In the genomic region with DNA sequence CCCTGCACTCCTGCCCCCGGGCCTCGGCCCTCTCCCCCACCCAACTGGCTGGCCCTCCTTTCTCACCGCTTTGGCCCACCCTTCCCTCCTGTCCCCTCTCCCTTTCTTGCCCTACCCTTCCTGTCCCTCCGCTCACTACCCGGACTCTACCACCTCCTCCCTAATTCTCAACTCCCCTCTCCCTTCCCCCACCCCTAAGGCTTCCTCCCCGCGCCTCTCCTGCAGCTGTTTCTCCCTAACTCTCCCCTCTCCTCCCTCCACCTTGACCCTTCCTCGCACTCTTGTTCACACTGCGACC, we compare ENCODE assay signal across 11 cellular contexts. TPM values are rescaled to one million over a fixed set of nuclear protein-coding genes. Genes with fewer than 3 reads are reported as not detected.
DNase-seq lines count a peak whose midpoint lies in the region; ATAC-seq and TF ChIP-seq lines count a peak whose summit lies in the region.
"Had no signal": no experiment of that assay in that cellular context is flagged by ENCODE, and none has a peak within 500 bp of the region (broad histone marks: within the 10 kb centered on the region; RNA-seq: fewer than 3 reads in every experiment).

No MANE protein-coding gene starts in this region.

- ATAC-seq in lower lobe of right lung, result peak; percentile 19 to 23
- no peak for ATAC-seq in GM21576 (IDR thresholded peaks at IDR 0.05; ENCODE audit: unreplicated experiment)
- ATAC-seq: A549 had no signal

- peaks cover 49% of the 10 kb centered on the region for H3K4me1 ChIP-seq in lower lobe of right lung
- peaks cover 5% of the 10 kb centered on the region for H3K4me1 ChIP-seq in thymus (ENCODE audit: control insufficient read depth, insufficient read depth, low read length)
- H3K4me1 ChIP-seq: A549 had no signal

- H3K27me3 ChIP-seq in lower lobe of right lung (ENCODE audit: low read depth) (no peaks in the 10 kb centered on the region), thymus (ENCODE audit: control insufficient read depth, insufficient read depth) (peaks cover 18% of the 10 kb centered on the region)

- WGBS in thymus, result 4% methylated on average over 9 of the region's 9 CpGs

- TF ChIP-seq CTCF in choroid plexus epithelial cell (conservative IDR thresholded peaks at IDR 0.05; ENCODE audit: low read depth, low read length), result no peak
- TF ChIP-seq CTCF in lower lobe of right lung (IDR thresholded peaks at IDR 0.05), result no peak

- H3K4me3 ChIP-seq in choroid plexus epithelial cell (ENCODE audit: low read depth, low read length) (peak overlapping the region; percentile 57), lower lobe of right lung (peak overlapping the region; percentile 62), thymus (ENCODE audit: low read length) (peak overlapping the region; percentile 37)
- H3K4me3 ChIP-seq: A549 had no signal

- H3K9me3 ChIP-seq in lower lobe of right lung (no peaks in the 10 kb centered on the region), thymus (ENCODE audit: control insufficient read depth) (no peaks in the 10 kb centered on the region)
- H3K9me3 ChIP-seq: A549 had no signal

- peaks cover 11% of the 10 kb centered on the region for H3K36me3 ChIP-seq in lower lobe of right lung
- no peaks in the 10 kb centered on the region for H3K36me3 ChIP-seq in thymus (ENCODE audit: control insufficient read depth, insufficient read depth)

- H3K4me1 Mint-ChIP-seq in activated CD4-positive, alpha-beta T cell treated with anti-CD3 and anti-CD28 coated beads, Interleukin-2, amount 10 ng/mL, durations not matched to agents 24 days and 14 days, result peaks cover 16% of the 10 kb centered on the region

- H3K27ac ChIP-seq in lower lobe of right lung, result peak overlapping the region; percentile 88
- peak overlapping the region; percentile 77 for H3K27ac ChIP-seq in thymus (ENCODE audit: low read depth)
- H3K27ac ChIP-seq: A549 had no signal

- H3K27me3 Mint-ChIP-seq in activated CD4-positive, alpha-beta T cell treated with anti-CD3 and anti-CD28 coated beads, Interleukin-2, amount 10 ng/mL, durations not matched to agents 24 days and 14 days, result peaks cover 30% of the 10 kb centered on the region

- H3K9me3 Mint-ChIP-seq in activated CD4-positive, alpha-beta T cell treated with anti-CD3 and anti-CD28 coated beads, Interleukin-2, amount 10 ng/mL, durations not matched to agents 24 days and 14 days, result no peaks in the 10 kb centered on the region

- no peak for DNase-seq in activated CD4-positive, alpha-beta T cell treated with anti-CD3 and anti-CD28 coated beads, Interleukin-2, amount 10 ng/mL, durations not matched to agents 24 days and 14 days
- no peak for DNase-seq in activated CD4-positive, alpha-beta T cell treated with anti-CD3 and anti-CD28 coated beads for 4 hours
- DNase-seq in choroid plexus epithelial cell (ENCODE audit: low read depth) (no peak), lower lobe of right lung (no peak), HPDE6-E6E7 (ENCODE audit: extremely low spot score) (no peak), NCI-H146 (lab: John Stamatoyannopoulos, UW) (no peak)
- DNase-seq: foreskin melanocyte had no signal

- intact Hi-C loops in activated CD4-positive, alpha-beta T cell treated with anti-CD3 and anti-CD28 coated beads, Interleukin-2, amount 10 ng/mL, durations not matched to agents 24 days and 14 days (cut with micrococcal nuclease), result no loop called here
- intact Hi-C loops in lower lobe of right lung (cut with DNase I), result no loop called here

- H3K27ac Mint-ChIP-seq in activated CD4-positive, alpha-beta T cell treated with anti-CD3 and anti-CD28 coated beads, Interleukin-2, amount 10 ng/mL, durations not matched to agents 24 days and 14 days, result peak overlapping the region; percentile 74

- no peaks in the 10 kb centered on the region for H3K36me3 Mint-ChIP-seq in activated CD4-positive, alpha-beta T cell treated with anti-CD3 and anti-CD28 coated beads, Interleukin-2, amount 10 ng/mL, durations not matched to agents 24 days and 14 days (ENCODE audit: low read depth)

- peak overlapping the region; percentile 82 for H3K4me3 Mint-ChIP-seq in activated CD4-positive, alpha-beta T cell treated with anti-CD3 and anti-CD28 coated beads, Interleukin-2, amount 10 ng/mL, durations not matched to agents 24 days and 14 days

RNA-seq across cellular contexts. Expression of a gene that starts 0.4 kb away (rescaled TPM):
- total RNA-seq in activated CD4-positive, alpha-beta T cell treated with anti-CD3 and anti-CD28 coated beads, Interleukin-2, amount 10 ng/mL, durations not matched to agents 24 days and 14 days, result 3.0 and 4.0 TPM in 2 replicates
- 199 TPM for total RNA-seq in lower lobe of right lung
- polyA plus RNA-seq in thymus, result 37.5 TPM
- polyA plus RNA-seq: A549 had no signal

RNA-seq across cellular contexts. Expression of a gene that starts 19.9 kb away (rescaled TPM):
- total RNA-seq in activated CD4-positive, alpha-beta T cell treated with anti-CD3 and anti-CD28 coated beads, Interleukin-2, amount 10 ng/mL, durations not matched to agents 24 days and 14 days, result 416 and 421 TPM in 2 replicates
- total RNA-seq in lower lobe of right lung, result 6.1 TPM
- 74.1 TPM for polyA plus RNA-seq in thymus
- total RNA-seq: SK-MEL-5 had no signal

RNA-seq across cellular contexts. Expression of a gene that starts 27.3 kb away (rescaled TPM):
- total RNA-seq in activated CD4-positive, alpha-beta T cell treated with anti-CD3 and anti-CD28 coated beads, Interleukin-2, amount 10 ng/mL, durations not matched to agents 24 days and 14 days, result 2.3 and 3.5 TPM in 2 replicates
- total RNA-seq in lower lobe of right lung, result 13.9 TPM
- 5.7 TPM for polyA plus RNA-seq in thymus

RNA-seq across cellular contexts. Expression of a gene that starts 37.6 kb away (rescaled TPM):
- total RNA-seq in activated CD4-positive, alpha-beta T cell treated with anti-CD3 and anti-CD28 coated beads, Interleukin-2, amount 10 ng/mL, durations not matched to agents 24 days and 14 days, result 144 and 147 TPM in 2 replicates
- 142 TPM for total RNA-seq in lower lobe of right lung
- polyA plus RNA-seq in thymus, result 58.1 TPM

RNA-seq across cellular contexts. Expression of a gene that starts 45.2 kb away (rescaled TPM):
- 219 TPM in 2 replicates for total RNA-seq in activated CD4-positive, alpha-beta T cell treated with anti-CD3 and anti-CD28 coated beads, Interleukin-2, amount 10 ng/mL, durations not matched to agents 24 days and 14 days
- total RNA-seq in lower lobe of right lung, result 58.1 TPM
- 49.2 TPM for polyA plus RNA-seq in thymus

Comparison
In these comparisons a context has a peak if more than half of its experiments do, and no peak if none do; other contexts are left out.
1. RNA of a gene that starts 0.4 kb away (total RNA-seq): 199 TPM in lower lobe of right lung (single experiment); 3.0 to 4.0 TPM in activated CD4-positive, alpha-beta T cell treated with anti-CD3 and anti-CD28 coated beads, Interleukin-2, amount 10 ng/mL, durations not matched to agents 24 days and 14 days; every median in the first group is over 10 times any median in the second.
2. RNA of a gene that starts 19.9 kb away (total RNA-seq): 416 to 421 TPM in activated CD4-positive, alpha-beta T cell treated with anti-CD3 and anti-CD28 coated beads, Interleukin-2, amount 10 ng/mL, durations not matched to agents 24 days and 14 days; 6.1 TPM in lower lobe of right lung (single experiment); every median in the first group is over 10 times any median in the second.
3. Peak in every context shown above with its lines, with median percentiles within 50 percentile points of each other: H3K4me3 ChIP-seq.